Comparison of ENCODE assay signal across 1 cellular context in genomic region chr6:88586371-88587157, GRCh38.
TF ChIP-seq lines count a peak whose summit lies in the region.

No MANE protein-coding gene starts in this region.

TF ChIP-seq in A549, 52 proteins besides CTCF, POLR2A, EP300 and RAD21 (continued from another document):
- TF ChIP-seq, protein P1, sequence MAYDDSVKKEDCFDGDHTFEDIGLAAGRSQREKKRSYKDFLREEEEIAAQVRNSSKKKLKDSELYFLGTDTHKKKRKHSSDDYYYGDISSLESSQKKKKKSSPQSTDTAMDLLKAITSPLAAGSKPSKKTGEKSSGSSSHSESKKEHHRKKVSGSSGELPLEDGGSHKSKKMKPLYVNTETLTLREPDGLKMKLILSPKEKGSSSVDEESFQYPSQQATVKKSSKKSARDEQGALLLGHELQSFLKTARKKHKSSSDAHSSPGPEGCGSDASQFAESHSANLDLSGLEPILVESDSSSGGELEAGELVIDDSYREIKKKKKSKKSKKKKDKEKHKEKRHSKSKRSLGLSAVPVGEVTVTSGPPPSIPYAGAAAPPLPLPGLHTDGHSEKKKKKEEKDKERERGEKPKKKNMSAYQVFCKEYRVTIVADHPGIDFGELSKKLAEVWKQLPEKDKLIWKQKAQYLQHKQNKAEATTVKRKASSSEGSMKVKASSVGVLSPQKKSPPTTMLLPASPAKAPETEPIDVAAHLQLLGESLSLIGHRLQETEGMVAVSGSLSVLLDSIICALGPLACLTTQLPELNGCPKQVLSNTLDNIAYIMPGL (CRISPR knock-in tag; IDR thresholded peaks at IDR 0.05; ENCODE audit: borderline replicate concordance) = no peak
- TF ChIP-seq BHLHE40 (IDR thresholded peaks at IDR 0.05; ENCODE audit: low read depth, low read length) = no peak
- TF ChIP-seq FOSB (CRISPR knock-in tag; IDR thresholded peaks at IDR 0.05) = no peak
